2 cellular contexts compared by ENCODE assay signal in genomic region chr11:103085758-103086365, GRCh38.
TF ChIP-seq lines count a peak whose summit lies in the region.

No MANE protein-coding gene starts in this region.

TF ChIP-seq in SK-N-SH treated with all-trans-retinoic acid at 6 μM for 48 hours, 23 proteins besides CTCF, POLR2A, EP300 and RAD21:
- TF ChIP-seq, protein P1, sequence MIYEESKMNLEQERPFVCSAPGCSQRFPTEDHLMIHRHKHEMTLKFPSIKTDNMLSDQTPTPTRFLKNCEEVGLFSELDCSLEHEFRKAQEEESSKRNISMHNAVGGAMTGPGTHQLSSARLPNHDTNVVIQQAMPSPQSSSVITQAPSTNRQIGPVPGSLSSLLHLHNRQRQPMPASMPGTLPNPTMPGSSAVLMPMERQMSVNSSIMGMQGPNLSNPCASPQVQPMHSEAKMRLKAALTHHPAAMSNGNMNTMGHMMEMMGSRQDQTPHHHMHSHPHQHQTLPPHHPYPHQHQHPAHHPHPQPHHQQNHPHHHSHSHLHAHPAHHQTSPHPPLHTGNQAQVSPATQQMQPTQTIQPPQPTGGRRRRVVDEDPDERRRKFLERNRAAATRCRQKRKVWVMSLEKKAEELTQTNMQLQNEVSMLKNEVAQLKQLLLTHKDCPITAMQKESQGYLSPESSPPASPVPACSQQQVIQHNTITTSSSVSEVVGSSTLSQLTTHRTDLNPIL (CRISPR knock-in tag; IDR thresholded peaks at IDR 0.05; ENCODE audit: low read depth) = no peak
- TF ChIP-seq CSRNP3 (CRISPR knock-in tag; IDR thresholded peaks at IDR 0.05) = no peak
- no peak for TF ChIP-seq TOX (CRISPR knock-in tag; IDR thresholded peaks at IDR 0.05; ENCODE audit: borderline replicate concordance)
- no peak for TF ChIP-seq ESRRG (CRISPR knock-in tag; IDR thresholded peaks at IDR 0.05)
- TF ChIP-seq OSR1 (CRISPR knock-in tag; IDR thresholded peaks at IDR 0.05) = no peak
- TF ChIP-seq ARNTL (CRISPR knock-in tag; IDR thresholded peaks at IDR 0.05; ENCODE audit: borderline replicate concordance, low read depth) = no peak
- no peak for TF ChIP-seq PATZ1 (CRISPR knock-in tag; IDR thresholded peaks at IDR 0.05; ENCODE audit: borderline replicate concordance)
- TF ChIP-seq, protein P2, sequence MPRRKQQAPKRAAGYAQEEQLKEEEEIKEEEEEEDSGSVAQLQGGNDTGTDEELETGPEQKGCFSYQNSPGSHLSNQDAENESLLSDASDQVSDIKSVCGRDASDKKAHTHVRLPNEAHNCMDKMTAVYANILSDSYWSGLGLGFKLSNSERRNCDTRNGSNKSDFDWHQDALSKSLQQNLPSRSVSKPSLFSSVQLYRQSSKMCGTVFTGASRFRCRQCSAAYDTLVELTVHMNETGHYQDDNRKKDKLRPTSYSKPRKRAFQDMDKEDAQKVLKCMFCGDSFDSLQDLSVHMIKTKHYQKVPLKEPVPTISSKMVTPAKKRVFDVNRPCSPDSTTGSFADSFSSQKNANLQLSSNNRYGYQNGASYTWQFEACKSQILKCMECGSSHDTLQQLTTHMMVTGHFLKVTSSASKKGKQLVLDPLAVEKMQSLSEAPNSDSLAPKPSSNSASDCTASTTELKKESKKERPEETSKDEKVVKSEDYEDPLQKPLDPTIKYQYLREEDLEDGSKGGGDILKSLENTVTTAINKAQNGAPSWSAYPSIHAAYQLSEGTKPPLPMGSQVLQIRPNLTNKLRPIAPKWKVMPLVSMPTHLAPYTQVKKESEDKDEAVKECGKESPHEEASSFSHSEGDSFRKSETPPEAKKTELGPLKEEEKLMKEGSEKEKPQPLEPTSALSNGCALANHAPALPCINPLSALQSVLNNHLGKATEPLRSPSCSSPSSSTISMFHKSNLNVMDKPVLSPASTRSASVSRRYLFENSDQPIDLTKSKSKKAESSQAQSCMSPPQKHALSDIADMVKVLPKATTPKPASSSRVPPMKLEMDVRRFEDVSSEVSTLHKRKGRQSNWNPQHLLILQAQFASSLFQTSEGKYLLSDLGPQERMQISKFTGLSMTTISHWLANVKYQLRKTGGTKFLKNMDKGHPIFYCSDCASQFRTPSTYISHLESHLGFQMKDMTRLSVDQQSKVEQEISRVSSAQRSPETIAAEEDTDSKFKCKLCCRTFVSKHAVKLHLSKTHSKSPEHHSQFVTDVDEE (CRISPR knock-in tag; IDR thresholded peaks at IDR 0.05) = no peak
- TF ChIP-seq CSDC2 (CRISPR knock-in tag; IDR thresholded peaks at IDR 0.05) = no peak
- TF ChIP-seq PPARA (CRISPR knock-in tag; IDR thresholded peaks at IDR 0.05; ENCODE audit: borderline replicate concordance) = no peak
- no peak for TF ChIP-seq ZNF565 (CRISPR knock-in tag; conservative IDR thresholded peaks at IDR 0.05; ENCODE audit: low read depth)
- TF ChIP-seq GLIS3 (CRISPR knock-in tag; IDR thresholded peaks at IDR 0.05) = no peak
- no peak for TF ChIP-seq TCF4 (CRISPR knock-in tag; IDR thresholded peaks at IDR 0.05; ENCODE audit: borderline replicate concordance)
- no peak for TF ChIP-seq BACH2 (CRISPR knock-in tag; IDR thresholded peaks at IDR 0.05; ENCODE audit: borderline replicate concordance)
- no peak for TF ChIP-seq ZNF8 (CRISPR knock-in tag; IDR thresholded peaks at IDR 0.05)
- TF ChIP-seq RARB (CRISPR knock-in tag; IDR thresholded peaks at IDR 0.05) = no peak
- TF ChIP-seq ISL1 (CRISPR knock-in tag; IDR thresholded peaks at IDR 0.05) = no peak
- TF ChIP-seq ZFP3 (CRISPR knock-in tag; IDR thresholded peaks at IDR 0.05) = no peak
- no peak for TF ChIP-seq ZNF70 (CRISPR knock-in tag; IDR thresholded peaks at IDR 0.05)

TF ChIP-seq in SK-N-SH, 30 proteins besides CTCF, POLR2A, EP300 and RAD21 (continued from another document):
- TF ChIP-seq TAF1 (IDR thresholded peaks at IDR 0.05; ENCODE audit: borderline replicate concordance, low read depth, low read length) = no peak
- TF ChIP-seq USF1 (IDR thresholded peaks at IDR 0.05; ENCODE audit: borderline replicate concordance, low read depth) = no peak
- TF ChIP-seq RXRA (IDR thresholded peaks at IDR 0.05; ENCODE audit: borderline replicate concordance, low read depth) = no peak
- TF ChIP-seq GATA2 (CRISPR knock-in tag; IDR thresholded peaks at IDR 0.05) = no peak
- no peak for TF ChIP-seq MXI1 (IDR thresholded peaks at IDR 0.05; ENCODE audit: low read depth, low read length)
- TF ChIP-seq ELF1 (IDR thresholded peaks at IDR 0.05) = no peak
- no peak for TF ChIP-seq FOXM1 (IDR thresholded peaks at IDR 0.05; ENCODE audit: low read depth)
- no peak for TF ChIP-seq SIN3A (IDR thresholded peaks at IDR 0.05; ENCODE audit: borderline replicate concordance, low read depth, low read length)
- no peak for TF ChIP-seq NFIC (IDR thresholded peaks at IDR 0.05; ENCODE audit: borderline replicate concordance)
TF ChIP-seq in SK-N-SH: peak in this region for 0.
